Comparison of ENCODE assay signal across 8 cellular contexts in the genomic region with DNA sequence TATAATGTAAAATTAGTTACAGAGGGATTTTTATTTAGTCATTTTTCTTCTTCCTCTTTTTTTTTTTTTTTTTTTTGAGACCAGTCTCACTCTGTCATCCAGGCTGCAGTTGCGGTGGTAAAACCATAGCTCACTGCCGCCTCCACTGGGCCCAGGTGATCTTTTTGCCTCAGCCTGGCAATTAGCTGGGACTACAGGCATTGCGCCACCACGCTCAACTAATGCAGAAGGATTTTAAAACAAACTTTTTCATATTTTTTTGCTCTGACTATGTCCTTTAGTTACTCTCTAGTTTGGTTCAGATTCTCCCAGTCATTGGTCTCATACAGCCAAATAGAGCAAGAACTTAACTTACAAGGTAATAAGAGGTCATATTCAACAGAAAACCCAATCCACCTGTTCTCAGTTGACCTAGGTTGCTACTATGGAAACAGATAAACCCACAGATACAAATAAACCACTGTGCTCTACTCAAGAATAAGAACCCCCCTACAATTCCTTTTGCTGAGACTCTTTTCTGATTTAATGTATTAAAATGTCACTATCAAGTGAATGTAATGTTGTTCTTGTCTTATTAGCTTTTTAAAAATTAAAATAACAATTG. TPM values are rescaled to one million over a fixed set of nuclear protein-coding genes. Genes with fewer than 3 reads are reported as not detected.
DNase-seq lines count a peak whose midpoint lies in the region; ATAC-seq, FAIRE-seq and TF ChIP-seq lines count a peak whose summit lies in the region.

No MANE protein-coding gene starts in this region.

- H3K4me1 Mint-ChIP-seq in activated CD4-positive, alpha-beta T cell treated with anti-CD3 and anti-CD28 coated beads, Interleukin-2, amount 10 ng/mL, durations not matched to agents 24 days and 14 days: peaks cover 10% of the 10 kb centered on the region
- no peaks in the 10 kb centered on the region for H3K4me1 Mint-ChIP-seq in neural progenitor cell

- intact Hi-C loops in activated CD4-positive, alpha-beta T cell treated with anti-CD3 and anti-CD28 coated beads, Interleukin-2, amount 10 ng/mL, durations not matched to agents 24 days and 14 days (cut with micrococcal nuclease): loop anchor here (2.0 to 5.0 kb wide), 2 partner anchors 66 to 80 kb away; a partner anchor contains a TSS

- H3K27me3 Mint-ChIP-seq in activated CD4-positive, alpha-beta T cell treated with anti-CD3 and anti-CD28 coated beads, Interleukin-2, amount 10 ng/mL, durations not matched to agents 24 days and 14 days: peaks cover 2% of the 10 kb centered on the region
- H3K27me3 Mint-ChIP-seq in neural progenitor cell (ENCODE audit: insufficient read depth, low read depth): peaks cover 5% of the 10 kb centered on the region

- H4K20me1 ChIP-seq in neural progenitor cell (ENCODE audit: low read depth): no peaks in the 10 kb centered on the region

- no peak overlapping the region for H3K27ac Mint-ChIP-seq in activated CD4-positive, alpha-beta T cell treated with anti-CD3 and anti-CD28 coated beads, Interleukin-2, amount 10 ng/mL, durations not matched to agents 24 days and 14 days
- no peak overlapping the region for H3K27ac Mint-ChIP-seq in neural progenitor cell

- H3K9ac ChIP-seq in neural progenitor cell: no peak overlapping the region

- no peak overlapping the region for H3K4me3 Mint-ChIP-seq in activated CD4-positive, alpha-beta T cell treated with anti-CD3 and anti-CD28 coated beads, Interleukin-2, amount 10 ng/mL, durations not matched to agents 24 days and 14 days
- no peak overlapping the region for H3K4me3 Mint-ChIP-seq in neural progenitor cell

- no peaks in the 10 kb centered on the region for H3K9me3 Mint-ChIP-seq in activated CD4-positive, alpha-beta T cell treated with anti-CD3 and anti-CD28 coated beads, Interleukin-2, amount 10 ng/mL, durations not matched to agents 24 days and 14 days
- H3K9me3 Mint-ChIP-seq in neural progenitor cell: peaks cover 4% of the 10 kb centered on the region

- H3K4me1 ChIP-seq in neural progenitor cell: peaks cover 4% of the 10 kb centered on the region

- no peaks in the 10 kb centered on the region for H3K36me3 Mint-ChIP-seq in activated CD4-positive, alpha-beta T cell treated with anti-CD3 and anti-CD28 coated beads, Interleukin-2, amount 10 ng/mL, durations not matched to agents 24 days and 14 days (ENCODE audit: low read depth)
- no peaks in the 10 kb centered on the region for H3K36me3 Mint-ChIP-seq in neural progenitor cell

- H3K27ac ChIP-seq in neural progenitor cell: no peak overlapping the region

- no peak overlapping the region for H3K4me2 ChIP-seq in neural progenitor cell

- ATAC-seq in HG03460 (IDR thresholded peaks at IDR 0.05; ENCODE audit: unreplicated experiment): peak; percentile 92

- no peaks in the 10 kb centered on the region for H3K79me2 ChIP-seq in neural progenitor cell (ENCODE audit: low read depth)

- no peaks in the 10 kb centered on the region for H3K27me3 ChIP-seq in neural progenitor cell

- DNase-seq in activated CD8-positive, alpha-beta memory T cell treated with anti-CD3 and anti-CD28 coated beads, Interleukin-2, amount 50 U/mL, for 4 hours: peak; percentile 23
- no peak for DNase-seq in activated CD8-positive, alpha-beta memory T cell treated with anti-CD3 and anti-CD28 coated beads, Interleukin-2, amount 50 U/mL, for 48 hours
- DNase-seq in activated CD4-positive, alpha-beta T cell treated with anti-CD3 and anti-CD28 coated beads, Interleukin-2, amount 10 ng/mL, durations not matched to agents 24 days and 14 days: peak; percentile 81
- DNase-seq in neural progenitor cell (ENCODE audit: low spot score) (peak; percentile 8), cerebellar cortex (ENCODE audit: low spot score) (no peak), NCI-H1694 (lab: John Stamatoyannopoulos, UW) (no peak), frontal cortex (ENCODE audit: low spot score in 2 of 2) (no peak)

- FAIRE-seq in frontal cortex (lab: Jason Lieb, UNC): no peak

- H3F3A ChIP-seq in neural progenitor cell (ENCODE audit: low read depth): no peaks in the 10 kb centered on the region

- TF ChIP-seq CTCF in neural progenitor cell (IDR thresholded peaks at IDR 0.05): peak; percentile 16

- no peak overlapping the region for H2AFZ ChIP-seq in neural progenitor cell (replicated peaks)

- H3K9me3 ChIP-seq in neural progenitor cell (ENCODE audit: low read depth): no peaks in the 10 kb centered on the region

- H3K4me3 ChIP-seq in neural progenitor cell: no peak overlapping the region

- no peaks in the 10 kb centered on the region for H3K36me3 ChIP-seq in neural progenitor cell

RNA-seq across cellular contexts. Expression of a gene that starts 50.1 kb away (rescaled TPM):
- total RNA-seq in activated CD4-positive, alpha-beta T cell treated with anti-CD3 and anti-CD28 coated beads, Interleukin-2, amount 10 ng/mL, durations not matched to agents 24 days and 14 days: 20.3 and 22.2 TPM in 2 replicates
- 4.1 TPM in 2 replicates for total RNA-seq in neural progenitor cell (ENCODE audit: low replicate concordance)
- total RNA-seq in frontal cortex: 4.9 TPM

Comparison
In these comparisons a context has a peak if more than half of its experiments do, and no peak if none do; other contexts are left out.
1. DNase-seq: peak in activated CD8-positive, alpha-beta memory T cell treated with anti-CD3 and anti-CD28 coated beads, Interleukin-2, amount 50 U/mL, for 4 hours (single experiment), activated CD4-positive, alpha-beta T cell treated with anti-CD3 and anti-CD28 coated beads, Interleukin-2, amount 10 ng/mL, durations not matched to agents 24 days and 14 days (single experiment) and neural progenitor cell (single experiment); none in activated CD8-positive, alpha-beta memory T cell treated with anti-CD3 and anti-CD28 coated beads, Interleukin-2, amount 50 U/mL, for 48 hours (single experiment), cerebellar cortex (single experiment), NCI-H1694 (single experiment) and frontal cortex (0 of 2).